Comparison of ENCODE assay signal across 4 cellular contexts in genomic region chr3:153631664-153632063, GRCh38.
"Had no signal": no experiment of that assay in that cellular context is flagged by ENCODE, and none has a peak within 500 bp of the region (broad histone marks: within the 10 kb centered on the region; RNA-seq: fewer than 3 reads in every experiment).

No MANE protein-coding gene starts in this region.

- H2AFZ ChIP-seq: GM23338 had no signal

- H3K4me2 ChIP-seq: GM23338 had no signal

- H3K4me3 Mint-ChIP-seq: GM23338, H9, IgD-negative memory B cell had no signal

- H3K36me3 Mint-ChIP-seq: IgD-negative memory B cell had no signal

- DNase-seq: H9, HCEC 1CT had no signal

- H3K27ac Mint-ChIP-seq: GM23338, IgD-negative memory B cell had no signal

- H3K9me3 Mint-ChIP-seq: GM23338, H9, IgD-negative memory B cell had no signal

- H3K4me3 ChIP-seq: GM23338 had no signal
